ENCODE assay signal across 1 cellular context in genomic region chr17:18328643-18329204, GRCh38.
TF ChIP-seq lines count a peak whose summit lies in the region.

No MANE protein-coding gene starts in this region.

TF ChIP-seq in GM23338, 12 proteins besides CTCF, POLR2A, EP300 and RAD21:
- TF ChIP-seq, protein P1, sequence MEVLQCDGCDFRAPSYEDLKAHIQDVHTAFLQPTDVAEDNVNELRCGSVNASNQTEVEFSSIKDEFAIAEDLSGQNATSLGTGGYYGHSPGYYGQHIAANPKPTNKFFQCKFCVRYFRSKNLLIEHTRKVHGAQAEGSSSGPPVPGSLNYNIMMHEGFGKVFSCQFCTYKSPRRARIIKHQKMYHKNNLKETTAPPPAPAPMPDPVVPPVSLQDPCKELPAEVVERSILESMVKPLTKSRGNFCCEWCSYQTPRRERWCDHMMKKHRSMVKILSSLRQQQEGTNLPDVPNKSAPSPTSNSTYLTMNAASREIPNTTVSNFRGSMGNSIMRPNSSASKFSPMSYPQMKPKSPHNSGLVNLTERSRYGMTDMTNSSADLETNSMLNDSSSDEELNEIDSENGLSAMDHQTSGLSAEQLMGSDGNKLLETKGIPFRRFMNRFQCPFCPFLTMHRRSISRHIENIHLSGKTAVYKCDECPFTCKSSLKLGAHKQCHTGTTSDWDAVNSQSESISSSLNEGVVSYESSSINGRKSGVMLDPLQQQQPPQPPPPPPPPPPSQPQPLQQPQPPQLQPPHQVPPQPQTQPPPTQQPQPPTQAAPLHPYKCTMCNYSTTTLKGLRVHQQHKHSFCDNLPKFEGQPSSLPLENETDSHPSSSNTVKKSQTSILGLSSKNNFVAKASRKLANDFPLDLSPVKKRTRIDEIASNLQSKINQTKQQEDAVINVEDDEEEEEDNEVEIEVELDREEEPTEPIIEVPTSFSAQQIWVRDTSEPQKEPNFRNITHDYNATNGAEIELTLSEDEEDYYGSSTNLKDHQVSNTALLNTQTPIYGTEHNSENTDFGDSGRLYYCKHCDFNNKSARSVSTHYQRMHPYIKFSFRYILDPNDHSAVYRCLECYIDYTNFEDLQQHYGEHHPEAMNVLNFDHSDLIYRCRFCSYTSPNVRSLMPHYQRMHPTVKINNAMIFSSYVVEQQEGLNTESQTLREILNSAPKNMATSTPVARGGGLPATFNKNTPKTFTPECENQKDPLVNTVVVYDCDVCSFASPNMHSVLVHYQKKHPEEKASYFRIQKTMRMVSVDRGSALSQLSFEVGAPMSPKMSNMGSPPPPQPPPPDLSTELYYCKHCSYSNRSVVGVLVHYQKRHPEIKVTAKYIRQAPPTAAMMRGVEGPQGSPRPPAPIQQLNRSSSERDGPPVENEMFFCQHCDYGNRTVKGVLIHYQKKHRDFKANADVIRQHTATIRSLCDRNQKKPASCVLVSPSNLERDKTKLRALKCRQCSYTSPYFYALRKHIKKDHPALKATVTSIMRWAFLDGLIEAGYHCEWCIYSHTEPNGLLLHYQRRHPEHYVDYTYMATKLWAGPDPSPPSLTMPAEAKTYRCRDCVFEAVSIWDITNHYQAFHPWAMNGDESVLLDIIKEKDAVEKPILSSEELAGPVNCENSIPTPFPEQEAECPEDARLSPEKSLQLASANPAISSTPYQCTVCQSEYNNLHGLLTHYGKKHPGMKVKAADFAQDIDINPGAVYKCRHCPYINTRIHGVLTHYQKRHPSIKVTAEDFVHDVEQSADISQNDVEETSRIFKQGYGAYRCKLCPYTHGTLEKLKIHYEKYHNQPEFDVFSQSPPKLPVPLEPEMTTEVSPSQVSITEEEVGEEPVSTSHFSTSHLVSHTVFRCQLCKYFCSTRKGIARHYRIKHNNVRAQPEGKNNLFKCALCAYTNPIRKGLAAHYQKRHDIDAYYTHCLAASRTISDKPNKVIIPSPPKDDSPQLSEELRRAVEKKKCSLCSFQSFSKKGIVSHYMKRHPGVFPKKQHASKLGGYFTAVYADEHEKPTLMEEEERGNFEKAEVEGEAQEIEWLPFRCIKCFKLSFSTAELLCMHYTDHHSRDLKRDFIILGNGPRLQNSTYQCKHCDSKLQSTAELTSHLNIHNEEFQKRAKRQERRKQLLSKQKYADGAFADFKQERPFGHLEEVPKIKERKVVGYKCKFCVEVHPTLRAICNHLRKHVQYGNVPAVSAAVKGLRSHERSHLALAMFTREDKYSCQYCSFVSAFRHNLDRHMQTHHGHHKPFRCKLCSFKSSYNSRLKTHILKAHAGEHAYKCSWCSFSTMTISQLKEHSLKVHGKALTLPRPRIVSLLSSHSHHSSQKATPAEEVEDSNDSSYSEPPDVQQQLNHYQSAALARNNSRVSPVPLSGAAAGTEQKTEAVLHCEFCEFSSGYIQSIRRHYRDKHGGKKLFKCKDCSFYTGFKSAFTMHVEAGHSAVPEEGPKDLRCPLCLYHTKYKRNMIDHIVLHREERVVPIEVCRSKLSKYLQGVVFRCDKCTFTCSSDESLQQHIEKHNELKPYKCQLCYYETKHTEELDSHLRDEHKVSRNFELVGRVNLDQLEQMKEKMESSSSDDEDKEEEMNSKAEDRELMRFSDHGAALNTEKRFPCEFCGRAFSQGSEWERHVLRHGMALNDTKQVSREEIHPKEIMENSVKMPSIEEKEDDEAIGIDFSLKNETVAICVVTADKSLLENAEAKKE (CRISPR knock-in tag; IDR thresholded peaks at IDR 0.05): no peak
- TF ChIP-seq STAT1 (IDR thresholded peaks at IDR 0.05; ENCODE audit: unreplicated experiment): no peak
- TF ChIP-seq ZNF114 (CRISPR knock-in tag; IDR thresholded peaks at IDR 0.05): no peak
- no peak for TF ChIP-seq REST (IDR thresholded peaks at IDR 0.05; ENCODE audit: unreplicated experiment)
- no peak for TF ChIP-seq EZH2phosphoT487 (IDR thresholded peaks at IDR 0.05; ENCODE audit: unreplicated experiment)
- no peak for TF ChIP-seq JUNB (IDR thresholded peaks at IDR 0.05; ENCODE audit: unreplicated experiment)
- no peak for TF ChIP-seq CREB1 (CRISPR knock-in tag; IDR thresholded peaks at IDR 0.05; ENCODE audit: low read depth)
- no peak for TF ChIP-seq NANOG (IDR thresholded peaks at IDR 0.05; ENCODE audit: borderline replicate concordance)
- no peak for TF ChIP-seq ZNF331 (CRISPR knock-in tag; IDR thresholded peaks at IDR 0.05; ENCODE audit: low read depth)
- no peak for TF ChIP-seq ETS1 (IDR thresholded peaks at IDR 0.05)
- no peak for TF ChIP-seq EZH2 (IDR thresholded peaks at IDR 0.05; ENCODE audit: low read depth, unreplicated experiment)
